In the genomic region with DNA sequence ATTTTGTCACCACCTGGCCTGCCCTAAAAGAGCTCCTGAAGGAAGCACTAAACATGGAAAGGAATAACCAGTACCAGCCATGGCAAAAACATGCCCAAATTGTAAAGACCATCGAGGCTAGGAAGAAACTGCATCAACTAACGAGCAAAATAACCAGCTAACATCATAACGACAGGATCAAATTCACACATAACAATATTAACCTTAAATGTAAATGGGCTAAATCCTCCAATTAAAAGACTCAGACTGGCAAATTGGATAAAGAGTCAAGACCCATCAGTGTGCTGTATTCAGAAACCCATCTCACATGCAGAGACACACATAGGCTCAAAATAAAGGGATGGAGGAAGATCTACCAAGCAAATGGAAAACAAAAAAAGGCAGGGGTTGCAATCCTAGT, we compare ENCODE assay signal across 1 cellular context.
DNase-seq lines count a peak whose midpoint lies in the region; ATAC-seq, FAIRE-seq and TF ChIP-seq lines count a peak whose summit lies in the region.
"Not testable (repeated sequence)": the region's sequence is repeated elsewhere in the genome, so short reads cannot be mapped to it uniquely, and the experiment has no call there.

No MANE protein-coding gene starts in this region.

- TF ChIP-seq POLR2A in K562 (conservative IDR thresholded peaks at IDR 0.05), result not testable (repeated sequence)

- not testable (repeated sequence) for H3K79me2 ChIP-seq in K562 (ENCODE audit: control insufficient read depth, insufficient read depth, low read length)

- not testable (repeated sequence) for TF ChIP-seq RAD21 in K562 (CRISPR knock-in tag; conservative IDR thresholded peaks at IDR 0.05 in 1 of 2, IDR thresholded peaks at IDR 0.05 in 1 of 2)

- H3K4me1 ChIP-seq in K562 (replicated peaks in 1 of 2; ENCODE audit: control insufficient read depth in 2 of 2, insufficient read depth in 2 of 2, low read length in 2 of 2), result not testable (repeated sequence)

- not testable (repeated sequence) for TF ChIP-seq CTCF in K562 (IDR thresholded peaks at IDR 0.05 in 2 of 3, conservative IDR thresholded peaks at IDR 0.05 in 1 of 3; ENCODE audit: insufficient read depth in 2 of 3, low read depth in 1 of 3, low read length in 3 of 3)

- not testable (repeated sequence) for H3K27ac ChIP-seq in K562 (ENCODE audit: extremely low read depth, low read depth, low read length)

- H3K27me3 ChIP-seq in K562 (ENCODE audit: control insufficient read depth in 2 of 2, insufficient read depth in 2 of 2, low read length in 2 of 2), result not testable (repeated sequence)

- H3K9me3 ChIP-seq in K562 (replicated peaks; ENCODE audit: control insufficient read depth, insufficient read depth, low read depth, low read length), result not testable (repeated sequence)

- BruUV-seq in K562 (replicated peaks; lab: Mats Ljungman, UMichigan), result not testable (repeated sequence)

- in situ Hi-C loops in K562 (cut with MboI), result not testable (repeated sequence)

- POLR2A ChIA-PET in K562 (lab: Yijun Ruan, JAX), result not testable (repeated sequence)

- not testable (repeated sequence) for H3K36me3 ChIP-seq in K562 (ENCODE audit: control insufficient read depth, insufficient read depth, low read length)

- H3K4me2 ChIP-seq in K562 (ENCODE audit: insufficient read depth, low read length), result not testable (repeated sequence)

- H4K20me1 ChIP-seq in K562 (replicated peaks; ENCODE audit: control insufficient read depth, insufficient read depth, low read length), result not testable (repeated sequence)

- not testable (repeated sequence) for H3K4me3 ChIP-seq in K562

- CTCF ChIA-PET in K562 (lab: Yijun Ruan, JAX; ENCODE audit: low intra/inter-chr PET ratio), result not testable (repeated sequence)

- H3K9ac ChIP-seq in K562 (ENCODE audit: insufficient read depth in 1 of 2, low read depth in 2 of 2, low read length in 2 of 2), result not testable (repeated sequence)

- 0% methylated on average over 3 of the region's 3 CpGs for WGBS in K562 (ENCODE audit: insufficient coverage, low coverage, missing lambda C conversion rate)

- intact Hi-C loops in K562 (cut with micrococcal nuclease), result not testable (repeated sequence)

- TF ChIP-seq EP300 in K562 (IDR thresholded peaks at IDR 0.05; ENCODE audit: low read length), result not testable (repeated sequence)

- not testable (repeated sequence) for FAIRE-seq in K562 (lab: Jason Lieb, UNC)

- not testable (repeated sequence) for H2AFZ ChIP-seq in K562 (ENCODE audit: low read depth, low read length)

- not testable (repeated sequence) for ATAC-seq in K562

- H3K9me1 ChIP-seq in K562 (ENCODE audit: control insufficient read depth, insufficient read depth, low read length), result not testable (repeated sequence)

- DNase-seq in K562 (ENCODE audit: extremely low read depth in 1 of 4, low spot score in 3 of 4), result not testable (repeated sequence)

TF ChIP-seq in K562, 482 proteins besides CTCF, POLR2A, EP300 and RAD21:
- TF ChIP-seq ZNF507 (tag; conservative IDR thresholded peaks at IDR 0.05), result peak; percentile 90
